ENCODE assay signal across 1 cellular context in genomic region chr14:93186461-93186860, GRCh38.
TF ChIP-seq lines count a peak whose summit lies in the region.

No MANE protein-coding gene starts in this region.

TF ChIP-seq in IMR-90, 13 proteins besides CTCF, POLR2A, EP300 and RAD21:
- TF ChIP-seq ELK1 (IDR thresholded peaks at IDR 0.05; ENCODE audit: borderline replicate concordance, low read depth, low read length): no peak
- no peak for TF ChIP-seq CHD1 (IDR thresholded peaks at IDR 0.05; ENCODE audit: low read depth, low read length)
- TF ChIP-seq USF2 (IDR thresholded peaks at IDR 0.05; ENCODE audit: low read depth, low read length): no peak
- TF ChIP-seq FOS (IDR thresholded peaks at IDR 0.05; ENCODE audit: low read depth, low read length): no peak
- TF ChIP-seq NFE2L2 (IDR thresholded peaks at IDR 0.05; ENCODE audit: low read depth, low read length): no peak
- TF ChIP-seq BHLHE40 (IDR thresholded peaks at IDR 0.05; ENCODE audit: low read depth, low read length): no peak
- TF ChIP-seq MXI1 (IDR thresholded peaks at IDR 0.05; ENCODE audit: borderline replicate concordance, low read depth, low read length): no peak
- no peak for TF ChIP-seq RCOR1 (IDR thresholded peaks at IDR 0.05; ENCODE audit: insufficient replicate concordance, low read length)
- TF ChIP-seq CEBPB (IDR thresholded peaks at IDR 0.05; ENCODE audit: low read depth, low read length): no peak
- no peak for TF ChIP-seq SMC3 (IDR thresholded peaks at IDR 0.05; ENCODE audit: low read depth, low read length)
- no peak for TF ChIP-seq RFX5 (IDR thresholded peaks at IDR 0.05; ENCODE audit: low read depth, low read length)
- TF ChIP-seq MAFK (IDR thresholded peaks at IDR 0.05; ENCODE audit: low read depth, low read length): no peak
- TF ChIP-seq MAZ (IDR thresholded peaks at IDR 0.05; ENCODE audit: borderline replicate concordance, low read depth, low read length): no peak
